ENCODE assay signal across 1 cellular context in genomic region chr3:128491071-128491899, GRCh38.
TF ChIP-seq lines count a peak whose summit lies in the region.

No MANE protein-coding gene starts in this region.

TF ChIP-seq in IMR-90, 13 proteins besides CTCF, POLR2A, EP300 and RAD21 (continued from another document):
- TF ChIP-seq ELK1 (IDR thresholded peaks at IDR 0.05; ENCODE audit: borderline replicate concordance, low read depth, low read length), result no peak
- TF ChIP-seq USF2 (IDR thresholded peaks at IDR 0.05; ENCODE audit: low read depth, low read length), result no peak
- TF ChIP-seq RCOR1 (IDR thresholded peaks at IDR 0.05; ENCODE audit: insufficient replicate concordance, low read length), result no peak
- TF ChIP-seq SMC3 (IDR thresholded peaks at IDR 0.05; ENCODE audit: low read depth, low read length), result no peak
- TF ChIP-seq CEBPB (IDR thresholded peaks at IDR 0.05; ENCODE audit: low read depth, low read length), result no peak
- no peak for TF ChIP-seq MXI1 (IDR thresholded peaks at IDR 0.05; ENCODE audit: borderline replicate concordance, low read depth, low read length)
